In the genomic region with DNA sequence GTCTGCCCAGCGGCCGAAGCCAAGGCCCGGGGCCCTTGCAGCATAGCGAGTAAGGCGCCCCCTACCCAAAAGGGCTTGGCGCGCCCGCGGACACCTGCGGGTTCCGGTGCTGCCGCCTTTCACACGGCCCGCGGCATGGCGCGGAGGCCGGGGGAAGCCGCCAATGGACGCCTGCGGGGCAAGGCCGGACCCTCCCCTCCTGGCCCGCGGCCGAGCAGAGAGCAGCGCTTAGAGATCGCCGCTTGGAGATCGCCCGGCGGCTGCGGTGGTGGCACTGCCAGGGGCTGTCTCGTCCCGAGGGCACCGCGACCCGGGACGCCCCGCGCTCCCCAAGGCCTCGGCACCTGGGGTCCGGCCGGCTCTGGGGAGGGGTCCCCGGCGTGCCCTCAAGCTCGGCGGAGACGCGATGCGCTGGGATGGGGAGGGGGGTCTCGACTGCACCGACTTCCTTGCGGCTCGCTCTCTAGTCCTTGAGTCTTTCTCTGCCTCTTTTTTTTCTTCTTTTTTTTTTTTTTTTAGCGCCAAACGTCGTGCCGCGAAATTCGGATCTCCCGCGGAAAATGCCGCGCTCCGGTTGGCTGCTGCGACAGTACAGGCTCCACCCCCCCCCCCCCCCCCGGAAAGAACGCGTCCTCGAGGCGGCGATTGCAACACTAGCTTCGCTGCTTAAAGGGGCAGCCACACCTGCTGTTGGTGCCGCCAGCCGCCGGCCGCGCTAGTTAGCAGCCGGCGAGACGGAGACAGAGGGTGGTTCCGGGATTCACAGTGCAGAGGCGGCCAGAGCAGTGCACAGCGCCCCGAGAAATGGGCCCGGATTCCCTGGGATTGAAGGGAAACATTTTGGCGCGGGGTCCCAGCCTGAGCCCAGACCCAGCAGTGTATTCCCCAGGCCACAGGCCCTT, we compare ENCODE assay signal across 1 cellular context.
TF ChIP-seq lines count a peak whose summit lies in the region.

Gene E2F2, minus strand, starts transcription at position 484 of the 902 bp plus-strand sequence. Its CDS starts 440 bp downstream, at position 44.

TF ChIP-seq in GM12878, 131 proteins besides CTCF, POLR2A, EP300 and RAD21 (continued from another document):
- TF ChIP-seq, protein P1, sequence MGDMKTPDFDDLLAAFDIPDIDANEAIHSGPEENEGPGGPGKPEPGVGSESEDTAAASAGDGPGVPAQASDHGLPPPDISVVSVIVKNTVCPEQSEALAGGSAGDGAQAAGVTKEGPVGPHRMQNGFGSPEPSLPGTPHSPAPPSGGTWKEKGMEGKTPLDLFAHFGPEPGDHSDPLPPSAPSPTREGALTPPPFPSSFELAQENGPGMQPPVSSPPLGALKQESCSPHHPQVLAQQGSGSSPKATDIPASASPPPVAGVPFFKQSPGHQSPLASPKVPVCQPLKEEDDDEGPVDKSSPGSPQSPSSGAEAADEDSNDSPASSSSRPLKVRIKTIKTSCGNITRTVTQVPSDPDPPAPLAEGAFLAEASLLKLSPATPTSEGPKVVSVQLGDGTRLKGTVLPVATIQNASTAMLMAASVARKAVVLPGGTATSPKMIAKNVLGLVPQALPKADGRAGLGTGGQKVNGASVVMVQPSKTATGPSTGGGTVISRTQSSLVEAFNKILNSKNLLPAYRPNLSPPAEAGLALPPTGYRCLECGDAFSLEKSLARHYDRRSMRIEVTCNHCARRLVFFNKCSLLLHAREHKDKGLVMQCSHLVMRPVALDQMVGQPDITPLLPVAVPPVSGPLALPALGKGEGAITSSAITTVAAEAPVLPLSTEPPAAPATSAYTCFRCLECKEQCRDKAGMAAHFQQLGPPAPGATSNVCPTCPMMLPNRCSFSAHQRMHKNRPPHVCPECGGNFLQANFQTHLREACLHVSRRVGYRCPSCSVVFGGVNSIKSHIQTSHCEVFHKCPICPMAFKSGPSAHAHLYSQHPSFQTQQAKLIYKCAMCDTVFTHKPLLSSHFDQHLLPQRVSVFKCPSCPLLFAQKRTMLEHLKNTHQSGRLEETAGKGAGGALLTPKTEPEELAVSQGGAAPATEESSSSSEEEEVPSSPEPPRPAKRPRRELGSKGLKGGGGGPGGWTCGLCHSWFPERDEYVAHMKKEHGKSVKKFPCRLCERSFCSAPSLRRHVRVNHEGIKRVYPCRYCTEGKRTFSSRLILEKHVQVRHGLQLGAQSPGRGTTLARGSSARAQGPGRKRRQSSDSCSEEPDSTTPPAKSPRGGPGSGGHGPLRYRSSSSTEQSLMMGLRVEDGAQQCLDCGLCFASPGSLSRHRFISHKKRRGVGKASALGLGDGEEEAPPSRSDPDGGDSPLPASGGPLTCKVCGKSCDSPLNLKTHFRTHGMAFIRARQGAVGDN (IDR thresholded peaks at IDR 0.05): no peak
- TF ChIP-seq MEF2B (IDR thresholded peaks at IDR 0.05; ENCODE audit: partially characterized antibody, poor library complexity, severe bottlenecking) (no peak), PAX8 (IDR thresholded peaks at IDR 0.05) (no peak), USF1 (IDR thresholded peaks at IDR 0.05; ENCODE audit: borderline replicate concordance, extremely low read length, insufficient read depth, low read depth, low read length) (no peak), MXI1 (IDR thresholded peaks at IDR 0.05; ENCODE audit: low read depth, low read length) (peak; percentile 82), KDM1A (IDR thresholded peaks at IDR 0.05; ENCODE audit: borderline replicate concordance) (no peak), GABPA (IDR thresholded peaks at IDR 0.05; ENCODE audit: low read depth) (no peak), RELB (IDR thresholded peaks at IDR 0.05; ENCODE audit: low read depth) (peak; percentile 77), SMAD5 (IDR thresholded peaks at IDR 0.05; ENCODE audit: low read depth) (no peak), SUZ12 (IDR thresholded peaks at IDR 0.05; ENCODE audit: unreplicated experiment) (no peak), NFIC (IDR thresholded peaks at IDR 0.05; ENCODE audit: low read depth, low read length) (no peak), TCF3 (IDR thresholded peaks at IDR 0.05; ENCODE audit: borderline replicate concordance, insufficient read depth, low read depth, low read length) (0 out of 2 replicates have a peak, but pooled peaks have one; percentile 24), POLR2AphosphoS5 (IDR thresholded peaks at IDR 0.05; ENCODE audit: low read length) (0 out of 2 replicates have a peak, but pooled peaks have one; percentile 14), CREM (IDR thresholded peaks at IDR 0.05; ENCODE audit: low read depth) (peak; percentile 43; the same call in 1 of the 2 replicates), STAT3 (IDR thresholded peaks at IDR 0.05; ENCODE audit: low read depth, low read length) (no peak), SMC3 (IDR thresholded peaks at IDR 0.05; ENCODE audit: borderline replicate concordance, low read length) (no peak), STAT1 (conservative IDR thresholded peaks at IDR 0.05) (no peak; the same call in 1 of the 2 replicates), IKZF1 (conservative IDR thresholded peaks at IDR 0.05) (no peak; the same call in none of the 2 replicates), CBX3 (IDR thresholded peaks at IDR 0.05; ENCODE audit: borderline replicate concordance, low read depth) (no peak), MTA2 (IDR thresholded peaks at IDR 0.05; ENCODE audit: low read depth) (no peak), RUNX3 (IDR thresholded peaks at IDR 0.05; ENCODE audit: low read length) (no peak; the same call in 1 of the 2 replicates), RFX5 (IDR thresholded peaks at IDR 0.05; ENCODE audit: low read depth, low read length) (no peak), ZZZ3 (IDR thresholded peaks at IDR 0.05; ENCODE audit: control insufficient read depth, insufficient read length, low read depth) (no peak)
- TF ChIP-seq, protein P2, sequence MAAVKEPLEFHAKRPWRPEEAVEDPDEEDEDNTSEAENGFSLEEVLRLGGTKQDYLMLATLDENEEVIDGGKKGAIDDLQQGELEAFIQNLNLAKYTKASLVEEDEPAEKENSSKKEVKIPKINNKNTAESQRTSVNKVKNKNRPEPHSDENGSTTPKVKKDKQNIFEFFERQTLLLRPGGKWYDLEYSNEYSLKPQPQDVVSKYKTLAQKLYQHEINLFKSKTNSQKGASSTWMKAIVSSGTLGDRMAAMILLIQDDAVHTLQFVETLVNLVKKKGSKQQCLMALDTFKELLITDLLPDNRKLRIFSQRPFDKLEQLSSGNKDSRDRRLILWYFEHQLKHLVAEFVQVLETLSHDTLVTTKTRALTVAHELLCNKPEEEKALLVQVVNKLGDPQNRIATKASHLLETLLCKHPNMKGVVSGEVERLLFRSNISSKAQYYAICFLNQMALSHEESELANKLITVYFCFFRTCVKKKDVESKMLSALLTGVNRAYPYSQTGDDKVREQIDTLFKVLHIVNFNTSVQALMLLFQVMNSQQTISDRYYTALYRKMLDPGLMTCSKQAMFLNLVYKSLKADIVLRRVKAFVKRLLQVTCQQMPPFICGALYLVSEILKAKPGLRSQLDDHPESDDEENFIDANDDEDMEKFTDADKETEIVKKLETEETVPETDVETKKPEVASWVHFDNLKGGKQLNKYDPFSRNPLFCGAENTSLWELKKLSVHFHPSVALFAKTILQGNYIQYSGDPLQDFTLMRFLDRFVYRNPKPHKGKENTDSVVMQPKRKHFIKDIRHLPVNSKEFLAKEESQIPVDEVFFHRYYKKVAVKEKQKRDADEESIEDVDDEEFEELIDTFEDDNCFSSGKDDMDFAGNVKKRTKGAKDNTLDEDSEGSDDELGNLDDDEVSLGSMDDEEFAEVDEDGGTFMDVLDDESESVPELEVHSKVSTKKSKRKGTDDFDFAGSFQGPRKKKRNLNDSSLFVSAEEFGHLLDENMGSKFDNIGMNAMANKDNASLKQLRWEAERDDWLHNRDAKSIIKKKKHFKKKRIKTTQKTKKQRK (IDR thresholded peaks at IDR 0.05; ENCODE audit: low read depth, low read length): no peak
- TF ChIP-seq, protein P3, sequence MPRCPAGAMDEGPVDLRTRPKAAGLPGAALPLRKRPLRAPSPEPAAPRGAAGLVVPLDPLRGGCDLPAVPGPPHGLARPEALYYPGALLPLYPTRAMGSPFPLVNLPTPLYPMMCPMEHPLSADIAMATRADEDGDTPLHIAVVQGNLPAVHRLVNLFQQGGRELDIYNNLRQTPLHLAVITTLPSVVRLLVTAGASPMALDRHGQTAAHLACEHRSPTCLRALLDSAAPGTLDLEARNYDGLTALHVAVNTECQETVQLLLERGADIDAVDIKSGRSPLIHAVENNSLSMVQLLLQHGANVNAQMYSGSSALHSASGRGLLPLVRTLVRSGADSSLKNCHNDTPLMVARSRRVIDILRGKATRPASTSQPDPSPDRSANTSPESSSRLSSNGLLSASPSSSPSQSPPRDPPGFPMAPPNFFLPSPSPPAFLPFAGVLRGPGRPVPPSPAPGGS (IDR thresholded peaks at IDR 0.05; ENCODE audit: borderline replicate concordance, insufficient read depth, low read depth, low read length, poor library complexity, severe bottlenecking): no peak
